Comparison of ENCODE assay signal across 7 cellular contexts in genomic region chr17:79086609-79087427, GRCh38.
"Had no signal": no experiment of that assay in that cellular context is flagged by ENCODE, and none has a peak within 500 bp of the region (broad histone marks: within the 10 kb centered on the region; RNA-seq: fewer than 3 reads in every experiment).

No MANE protein-coding gene starts in this region.

- H3K4me3 ChIP-seq: gastroesophageal sphincter, hepatocyte, lung, mucosa of descending colon, skin epidermis, thoracic aorta had no signal

- H3K9me3 ChIP-seq: gastroesophageal sphincter, mucosa of descending colon, thoracic aorta had no signal

- H3K27ac ChIP-seq: gastroesophageal sphincter, hepatocyte, skin epidermis, thoracic aorta, WERI-Rb-1 had no signal

- H3K27me3 ChIP-seq: hepatocyte had no signal
